8 cellular contexts compared by ENCODE assay signal in the genomic region with DNA sequence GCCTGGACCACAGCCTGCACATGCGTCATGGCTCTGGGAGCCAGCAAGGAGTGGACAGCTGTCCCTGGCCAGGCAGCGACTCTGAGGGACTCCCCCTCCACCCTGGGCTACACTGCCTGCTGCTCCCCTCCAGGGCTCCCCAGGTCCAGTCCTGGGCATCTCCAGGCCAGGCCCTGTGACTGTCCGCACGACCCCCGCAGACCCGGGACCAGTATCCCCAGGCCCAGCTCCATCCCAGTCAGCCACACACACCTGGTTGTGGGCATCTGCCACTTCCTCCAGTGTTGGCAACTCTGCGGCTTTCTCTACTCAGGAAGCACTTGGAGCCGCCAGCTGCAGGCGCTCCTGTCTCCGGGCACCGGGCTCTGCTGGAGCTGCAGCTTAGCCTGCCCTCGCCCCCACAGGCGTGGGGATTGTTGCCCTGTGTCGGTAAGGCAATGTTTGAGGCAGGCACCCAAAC. TPM values are rescaled to one million over a fixed set of nuclear protein-coding genes. Genes with fewer than 3 reads are reported as not detected.
DNase-seq lines count a peak whose midpoint lies in the region; ATAC-seq and TF ChIP-seq lines count a peak whose summit lies in the region.

No MANE protein-coding gene starts in this region.

- no peak for TF ChIP-seq CTCF in heart left ventricle (IDR thresholded peaks at IDR 0.05)
- no peak for TF ChIP-seq CTCF in sigmoid colon (IDR thresholded peaks at IDR 0.05)

- TF ChIP-seq EP300 in sigmoid colon (IDR thresholded peaks at IDR 0.05) = no peak

- POLR2A ChIA-PET in activated CD4-positive, alpha-beta memory T cell treated with anti-CD3 and anti-CD28 coated beads for 36 hours (lab: Charles Lee) = interaction anchor here (1.3 kb wide), 1 partner anchor 27 kb away, joined by 3 read pairs; no protein-coding TSS in a partner anchor

- H3K36me3 ChIP-seq in heart left ventricle = peaks cover 0 to 29% (median 3%) of the 10 kb centered on the region in 9 donors
- peaks cover 0 to 24% (median 3%) of the 10 kb centered on the region in 4 donors for H3K36me3 ChIP-seq in sigmoid colon

- H3K4me1 Mint-ChIP-seq in activated CD4-positive, alpha-beta memory T cell treated with anti-CD3 and anti-CD28 coated beads for 36 hours (ENCODE audit: low read depth) = peaks cover 14% of the 10 kb centered on the region

- H3K9me3 ChIP-seq in heart left ventricle = no peaks in the 10 kb centered on the region
- no peaks in the 10 kb centered on the region for H3K9me3 ChIP-seq in sigmoid colon

- peak overlapping the region; percentile 23 for H3K4me3 Mint-ChIP-seq in activated CD4-positive, alpha-beta memory T cell treated with anti-CD3 and anti-CD28 coated beads for 36 hours

- H3K9me3 Mint-ChIP-seq in activated CD4-positive, alpha-beta memory T cell treated with anti-CD3 and anti-CD28 coated beads for 36 hours = no peaks in the 10 kb centered on the region

- H3K4me3 ChIP-seq in heart left ventricle (peak overlapping the region in 11 of 12 donors; percentile 45 to 84 (median 65)), sigmoid colon (peak overlapping the region in 3 of 4 donors; percentile 82 to 92 (median 88))

- H3K36me3 Mint-ChIP-seq in activated CD4-positive, alpha-beta memory T cell treated with anti-CD3 and anti-CD28 coated beads for 36 hours = no peaks in the 10 kb centered on the region

- DNase-seq in GM19238 (ENCODE audit: insufficient read length, low spot score) = peak; percentile 4
- DNase-seq in activated CD4-positive, alpha-beta memory T cell treated with anti-CD3 and anti-CD28 coated beads for 36 hours = no peak
- no peak for DNase-seq in heart left ventricle
- DNase-seq in sigmoid colon = no peak
- DNase-seq in NCI-H1092 treated with DMSO at 0.1 percent for 48 hours (lab: John Stamatoyannopoulos, UW) = no peak
- DNase-seq in NCI-H1105 treated with DMSO at 0.1 percent for 48 hours (lab: John Stamatoyannopoulos, UW) = no peak
- no peak for DNase-seq in mucosa of gallbladder (ENCODE audit: low spot score)
- DNase-seq in NCI-H187 (lab: John Stamatoyannopoulos, UW) = no peak

- H3K27ac ChIP-seq in heart left ventricle (peak overlapping the region; percentile 96 to 100 (median 98)), sigmoid colon (peak overlapping the region; percentile 86 to 100 (median 96))

- peak in 2 of 4 donors; percentile 73 to 81 for ATAC-seq in heart left ventricle

- H3K27me3 ChIP-seq in heart left ventricle (no peaks in the 10 kb centered on the region), sigmoid colon (no peaks in the 10 kb centered on the region)

- intact Hi-C loops in activated CD4-positive, alpha-beta memory T cell treated with anti-CD3 and anti-CD28 coated beads for 36 hours (cut with micrococcal nuclease) = loop anchor here (10.0 kb wide), 1 partner anchor 1022 kb away; a partner anchor contains a TSS
- intact Hi-C loops in heart left ventricle (cut with DNase I) = loop anchor here in 3 of 10 donors (2.0 kb wide), 1 partner anchor 32 kb away; a partner anchor contains a TSS
- intact Hi-C loops in sigmoid colon (cut with DNase I) = loop anchor here (1.0 to 10.0 kb wide), 4 partner anchors 32 to 428 kb away; a partner anchor contains a TSS

- H3K27ac Mint-ChIP-seq in activated CD4-positive, alpha-beta memory T cell treated with anti-CD3 and anti-CD28 coated beads for 36 hours = no peak overlapping the region

- TF ChIP-seq POLR2A in heart left ventricle (IDR thresholded peaks at IDR 0.05) = no peak
- TF ChIP-seq POLR2A in sigmoid colon (IDR thresholded peaks at IDR 0.05) = no peak

- H3K27me3 Mint-ChIP-seq in activated CD4-positive, alpha-beta memory T cell treated with anti-CD3 and anti-CD28 coated beads for 36 hours = no peaks in the 10 kb centered on the region

- CTCF ChIA-PET in activated CD4-positive, alpha-beta memory T cell treated with anti-CD3 and anti-CD28 coated beads for 36 hours (lab: Charles Lee) = no interaction called here

- H3K4me1 ChIP-seq in heart left ventricle (peaks cover 6 to 63% (median 39%) of the 10 kb centered on the region in 12 donors), sigmoid colon (peaks cover 0 to 69% (median 49%) of the 10 kb centered on the region in 4 donors)

- 47 to 63% (median 60%) methylated on average over 13 to 14 of the region's 14 CpGs for whole genome bisulfite sequencing in heart left ventricle, 4 donors
- WGBS in sigmoid colon, 2 donors = 53 to 76% methylated on average over 14 of the region's 14 CpGs

RNA-seq across cellular contexts. Expression of a gene that starts 2.4 kb away (rescaled TPM):
- total RNA-seq in activated CD4-positive, alpha-beta memory T cell treated with anti-CD3 and anti-CD28 coated beads for 36 hours = 10 to 100 TPM; 13.8 to 17.8 TPM
- total RNA-seq in heart left ventricle (10 to 100 TPM; 21.9 to 56.0 (median 42.4) TPM), sigmoid colon (10 to 100 TPM; 13.2 to 29.1 (median 18.6) TPM), mucosa of gallbladder (80.7 TPM)
- polyA plus RNA-seq in heart left ventricle (10 to 100 TPM; 23.0 to 24.7 TPM), sigmoid colon (10 to 100 TPM in 1 of 3 donors, 1 to 10 TPM in 2; 5.3 to 17.5 (median 5.4) TPM)

RNA-seq across cellular contexts. Expression of a gene that starts 32.2 kb away (rescaled TPM):
- 10 to 100 TPM; 48.6 to 53.9 TPM for total RNA-seq in activated CD4-positive, alpha-beta memory T cell treated with anti-CD3 and anti-CD28 coated beads for 36 hours
- total RNA-seq in heart left ventricle (10 to 100 TPM in 2 of 9 donors, 1 to 10 TPM in 7; 6.1 to 10.7 (median 8.1) TPM), sigmoid colon (10 to 100 TPM in 1 of 4 donors, 1 to 10 TPM in 3; 7.6 to 15.6 (median 8.9) TPM), mucosa of gallbladder (26.0 TPM)
- polyA plus RNA-seq in heart left ventricle (10 to 100 TPM in 1 of 2 donors, 1 to 10 TPM in 1; 8.8 to 13.5 TPM), sigmoid colon (10 to 100 TPM in 1 of 3 donors, 1 to 10 TPM in 2; 9.0 to 33.8 (median 9.7) TPM)

RNA-seq across cellular contexts. Expression of a gene that starts 52.9 kb away (rescaled TPM):
- total RNA-seq in activated CD4-positive, alpha-beta memory T cell treated with anti-CD3 and anti-CD28 coated beads for 36 hours = 10 to 100 TPM; 39.9 to 45.5 TPM
- total RNA-seq in heart left ventricle = 10 to 100 TPM; 10.3 to 27.8 (median 18.3) TPM
- polyA plus RNA-seq in heart left ventricle = 10 to 100 TPM in 1 of 2 donors, 1 to 10 TPM in 1; 9.8 to 10.5 TPM
- total RNA-seq in sigmoid colon = 10 to 100 TPM; 14.5 to 35.7 (median 18.8) TPM
- polyA plus RNA-seq in sigmoid colon = 10 to 100 TPM in 1 of 3 donors, 1 to 10 TPM in 2; 3.2 to 22.3 (median 4.2) TPM
- total RNA-seq in mucosa of gallbladder = 42.5 TPM
